1 cellular context compared by ENCODE assay signal in genomic region chr17:42886283-42887176, GRCh38.
A peak's percentile ranks its signal among the peaks of the same experiment; 100 is the strongest.
TF ChIP-seq lines count a peak whose summit lies in the region.

No MANE protein-coding gene starts in this region.

TF ChIP-seq in HepG2, 621 proteins besides CTCF, POLR2A, EP300 and RAD21 (continued from another document and continues in another):
- TF ChIP-seq ZSCAN21 (CRISPR knock-in tag; IDR thresholded peaks at IDR 0.05; ENCODE audit: borderline replicate concordance), result peak; percentile 80
- peak; percentile 92 for TF ChIP-seq HINFP (CRISPR knock-in tag; IDR thresholded peaks at IDR 0.05; ENCODE audit: low read depth)
- 0 out of 2 replicates have a peak, but pooled peaks have one; percentile 75 for TF ChIP-seq CREB3 (CRISPR knock-in tag; IDR thresholded peaks at IDR 0.05)
- peak; percentile 30; the same call in 1 of the 2 replicates for TF ChIP-seq IRF2 (CRISPR knock-in tag; IDR thresholded peaks at IDR 0.05)
- TF ChIP-seq RNF2 (conservative IDR thresholded peaks at IDR 0.05; ENCODE audit: low read depth), result peak; percentile 45; the same call in 1 of the 2 replicates
- TF ChIP-seq ZBTB2 (CRISPR knock-in tag; IDR thresholded peaks at IDR 0.05; ENCODE audit: low read depth), result no peak; the same call in 1 of the 2 replicates
- peak; percentile 88 for TF ChIP-seq TBX2 (CRISPR knock-in tag; IDR thresholded peaks at IDR 0.05; ENCODE audit: borderline replicate concordance)
- peak; percentile 100 for TF ChIP-seq RXRA (CRISPR knock-in tag; IDR thresholded peaks at IDR 0.05)
- no peak; the same call in 1 of the 2 replicates for TF ChIP-seq SNAPC4 (CRISPR knock-in tag; IDR thresholded peaks at IDR 0.05)
- peak; percentile 100 for TF ChIP-seq THRA (CRISPR knock-in tag; IDR thresholded peaks at IDR 0.05; ENCODE audit: borderline replicate concordance)
- peak; percentile 47 for TF ChIP-seq ZNF18 (CRISPR knock-in tag; IDR thresholded peaks at IDR 0.05; ENCODE audit: insufficient replicate concordance)
- 0 out of 2 replicates have a peak, but pooled peaks have one; percentile 37 for TF ChIP-seq ZNF550 (CRISPR knock-in tag; IDR thresholded peaks at IDR 0.05; ENCODE audit: borderline replicate concordance)
- TF ChIP-seq BCLAF1 (IDR thresholded peaks at IDR 0.05), result no peak
- TF ChIP-seq GZF1 (CRISPR knock-in tag; IDR thresholded peaks at IDR 0.05), result 0 out of 2 replicates have a peak, but pooled peaks have one; percentile 54
- TF ChIP-seq ZFP82 (CRISPR knock-in tag; IDR thresholded peaks at IDR 0.05; ENCODE audit: borderline replicate concordance), result no peak; the same call in 1 of the 2 replicates
- peak; percentile 86 for TF ChIP-seq ELF3 (CRISPR knock-in tag; IDR thresholded peaks at IDR 0.05)
- no peak; the same call in 1 of the 2 replicates for TF ChIP-seq DZIP1 (CRISPR knock-in tag; IDR thresholded peaks at IDR 0.05)
- no peak for TF ChIP-seq NFAT5 (CRISPR knock-in tag; IDR thresholded peaks at IDR 0.05)
- TF ChIP-seq ZNF746 (CRISPR knock-in tag; IDR thresholded peaks at IDR 0.05), result peak; percentile 78; the same call in 1 of the 2 replicates
- TF ChIP-seq ZC3H4 (CRISPR knock-in tag; IDR thresholded peaks at IDR 0.05; ENCODE audit: borderline replicate concordance), result no peak
